1 cellular context compared by ENCODE assay signal in the genomic region with DNA sequence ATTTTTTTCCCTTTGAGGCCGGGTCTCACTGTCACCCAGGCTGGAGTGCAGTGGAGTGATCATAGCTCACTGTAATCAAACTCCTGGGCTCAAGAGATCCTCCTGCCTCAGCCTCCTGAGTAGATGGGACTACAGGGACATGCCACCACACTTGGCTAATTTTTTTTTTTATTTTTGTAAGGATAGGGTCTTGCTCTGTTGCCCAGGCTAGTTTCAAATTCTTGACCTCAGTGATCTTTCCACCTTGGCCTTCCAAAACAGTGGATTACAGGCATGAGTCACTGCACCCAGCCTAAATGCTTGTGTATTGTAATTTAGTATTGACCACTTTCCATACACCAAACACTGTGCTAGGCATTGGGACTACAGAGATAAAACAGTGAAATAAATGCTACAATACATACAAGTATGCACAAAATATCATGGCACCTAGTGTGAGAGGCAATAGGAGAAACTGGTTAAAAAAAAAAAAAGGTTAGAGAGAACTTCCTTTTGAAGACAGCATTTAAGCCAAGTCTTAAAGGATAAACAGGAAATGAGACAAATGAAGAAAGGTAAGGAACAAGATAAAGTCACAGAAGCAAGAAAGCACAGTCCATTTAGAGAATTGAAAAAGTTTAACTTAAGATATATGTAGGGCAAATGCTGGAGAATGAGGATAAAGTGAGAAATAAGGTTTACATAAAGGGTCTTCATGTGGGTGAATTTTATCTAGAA.
TF ChIP-seq lines count a peak whose summit lies in the region.

No MANE protein-coding gene starts in this region.

TF ChIP-seq in WTC11, 78 proteins besides CTCF, POLR2A, EP300 and RAD21 (continued from another document):
- TF ChIP-seq, protein P1, sequence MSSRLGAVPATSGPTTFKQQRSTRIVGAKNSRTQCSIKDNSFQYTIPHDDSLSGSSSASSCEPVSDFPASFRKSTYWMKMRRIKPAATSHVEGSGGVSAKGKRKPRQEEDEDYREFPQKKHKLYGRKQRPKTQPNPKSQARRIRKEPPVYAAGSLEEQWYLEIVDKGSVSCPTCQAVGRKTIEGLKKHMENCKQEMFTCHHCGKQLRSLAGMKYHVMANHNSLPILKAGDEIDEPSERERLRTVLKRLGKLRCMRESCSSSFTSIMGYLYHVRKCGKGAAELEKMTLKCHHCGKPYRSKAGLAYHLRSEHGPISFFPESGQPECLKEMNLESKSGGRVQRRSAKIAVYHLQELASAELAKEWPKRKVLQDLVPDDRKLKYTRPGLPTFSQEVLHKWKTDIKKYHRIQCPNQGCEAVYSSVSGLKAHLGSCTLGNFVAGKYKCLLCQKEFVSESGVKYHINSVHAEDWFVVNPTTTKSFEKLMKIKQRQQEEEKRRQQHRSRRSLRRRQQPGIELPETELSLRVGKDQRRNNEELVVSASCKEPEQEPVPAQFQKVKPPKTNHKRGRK (CRISPR knock-in tag; IDR thresholded peaks at IDR 0.05; ENCODE audit: borderline replicate concordance): no peak
- no peak for TF ChIP-seq NFE2L1 (CRISPR knock-in tag; IDR thresholded peaks at IDR 0.05)
